ENCODE assay signal across 21 cellular contexts in genomic region chr2:49045083-49045482, GRCh38.
"Had no signal": no experiment of that assay in that cellular context is flagged by ENCODE, and none has a peak within 500 bp of the region (broad histone marks: within the 10 kb centered on the region; RNA-seq: fewer than 3 reads in every experiment).

No MANE protein-coding gene starts in this region.

- H3K9me3 Mint-ChIP-seq: activated B cell treated with CpG ODN at 0.5 μM for 24 hours; activated T-cell treated with anti-CD3 and anti-CD28 coated beads, Interleukin-2, amount 50 U/mL, for 4 hours; activated T-helper 2 cell treated with anti-CD3 and anti-CD28 coated beads, Interferon-gamma antibody, Interleukin-2, Interleukin-4, amounts not matched to agents 10 μg/mL and 5 μg/mL and 100 μg/mL, durations not matched to agents 14 hours and 24 hours and 36 hours had no signal

- H3K4me1 ChIP-seq: left lung, psoas muscle, upper lobe of left lung had no signal

- H3K9me3 ChIP-seq: adrenal gland, left lung, ovary, psoas muscle, right atrium auricular region, upper lobe of left lung had no signal

- H3K4me1 Mint-ChIP-seq: activated B cell treated with CpG ODN at 0.5 μM for 24 hours; activated CD4-positive, alpha-beta T cell treated with anti-CD3 and anti-CD28 coated beads for 36 hours; central memory CD8-positive, alpha-beta T cell; immature natural killer cell; naive thymus-derived CD8-positive, alpha-beta T cell had no signal

- H3K27me3 Mint-ChIP-seq: activated B cell treated with CpG ODN at 0.5 μM for 24 hours; activated CD4-positive, alpha-beta T cell treated with anti-CD3 and anti-CD28 coated beads for 36 hours; activated naive CD8-positive, alpha-beta T cell; central memory CD8-positive, alpha-beta T cell had no signal

- H3K4me3 Mint-ChIP-seq: activated B cell treated with CpG ODN at 0.5 μM for 24 hours; activated CD4-positive, alpha-beta T cell treated with anti-CD3 and anti-CD28 coated beads for 36 hours; activated naive CD8-positive, alpha-beta T cell; activated T-cell treated with anti-CD3 and anti-CD28 coated beads, Interleukin-2, amount 50 U/mL, for 4 hours; central memory CD8-positive, alpha-beta T cell; immature natural killer cell; naive thymus-derived CD8-positive, alpha-beta T cell had no signal

- DNase-seq: activated B cell treated with CpG ODN at 0.5 μM for 24 hours; activated CD4-positive, alpha-beta T cell treated with anti-CD3 and anti-CD28 coated beads for 36 hours; activated CD4-positive, alpha-beta T cell treated with anti-CD3 and anti-CD28 coated beads, Interleukin-2, amount 50 U/mL, for 4 hours; activated CD8-positive, alpha-beta memory T cell treated with anti-CD3 and anti-CD28 coated beads, Interleukin-2, amount 50 U/mL, for 48 hours; activated naive CD4-positive, alpha-beta T cell; activated T-cell treated with anti-CD3 and anti-CD28 coated beads, Interleukin-2, amount 50 U/mL, for 4 hours; adrenal gland; effector memory CD4-positive, alpha-beta T cell; immature natural killer cell; left lung; naive thymus-derived CD8-positive, alpha-beta T cell; ovary; psoas muscle; stimulated activated CD4-positive, alpha-beta T cell treated with anti-CD3 and anti-CD28 coated beads, Interleukin-4, amount 100 ng/mL, for 24 hours; stimulated activated naive CD4-positive, alpha-beta T cell treated with Interleukin-2 at 50 U/mL for 16 hours; T1000; upper lobe of left lung had no signal

- H3K36me3 ChIP-seq: adrenal gland, left lung, ovary, right atrium auricular region, upper lobe of left lung had no signal

- H3K27ac Mint-ChIP-seq: activated B cell treated with CpG ODN at 0.5 μM for 24 hours; activated CD4-positive, alpha-beta T cell treated with anti-CD3 and anti-CD28 coated beads for 36 hours; activated naive CD8-positive, alpha-beta T cell; activated T-helper 2 cell treated with anti-CD3 and anti-CD28 coated beads, Interferon-gamma antibody, Interleukin-2, Interleukin-4, amounts not matched to agents 10 μg/mL and 5 μg/mL and 100 μg/mL, durations not matched to agents 14 hours and 24 hours and 36 hours; immature natural killer cell; naive thymus-derived CD8-positive, alpha-beta T cell had no signal

- H3K27me3 ChIP-seq: adrenal gland, left lung, ovary, right atrium auricular region, upper lobe of left lung had no signal

- H3K36me3 Mint-ChIP-seq: activated naive CD8-positive, alpha-beta T cell; immature natural killer cell; naive thymus-derived CD8-positive, alpha-beta T cell had no signal

- H3K27ac ChIP-seq: adrenal gland, left lung, ovary, psoas muscle, right atrium auricular region, upper lobe of left lung had no signal

- H3K4me3 ChIP-seq: adrenal gland, left lung, ovary, psoas muscle, right atrium auricular region, upper lobe of left lung had no signal
